16 cellular contexts compared by ENCODE assay signal in genomic region chr10:1615186-1615954, GRCh38.
DNase-seq lines count a peak whose midpoint lies in the region; ATAC-seq and TF ChIP-seq lines count a peak whose summit lies in the region.
"Had no signal": no experiment of that assay in that cellular context is flagged by ENCODE, and none has a peak within 500 bp of the region (broad histone marks: within the 10 kb centered on the region; RNA-seq: fewer than 3 reads in every experiment).

No MANE protein-coding gene starts in this region.

- no peak for DNase-seq in stimulated activated naive CD8-positive, alpha-beta T cell treated with anti-CD3 and anti-CD28 coated beads, Interleukin-15, amount 100 ng/mL, for 72 hours
- DNase-seq in stimulated activated naive CD8-positive, alpha-beta T cell treated with anti-CD3 and anti-CD28 coated beads, Interleukin-15, Interleukin-2, amounts not matched to agents 100 U/mL and 50 U/mL, for 24 hours, result no peak
- DNase-seq in left lobe of liver (ENCODE audit: low spot score), result peak; percentile 10
- DNase-seq in sigmoid colon, result peak; percentile 46
- no peak for DNase-seq in ascending aorta (ENCODE audit: low spot score in 2 of 2)
- no peak for DNase-seq in ureter (ENCODE audit: low spot score)
- DNase-seq in GM20000 (ENCODE audit: low spot score), result no peak
- DNase-seq: ACHN; CD4-positive, CD25-positive, alpha-beta regulatory T cell; DMS79; HCEC 1CT; HFFc6; IMR-90 had no signal

- TF ChIP-seq POLR2A in sigmoid colon (IDR thresholded peaks at IDR 0.05), result no peak

- H3K4me1 ChIP-seq in sigmoid colon, result no peaks in the 10 kb centered on the region
- H3K4me1 ChIP-seq in ascending aorta, result no peaks in the 10 kb centered on the region

- no peak overlapping the region for H3K4me3 ChIP-seq in sigmoid colon
- no peak overlapping the region for H3K4me3 ChIP-seq in ascending aorta
- H3K4me3 ChIP-seq: BLaER1 treated with 17β-estradiol and CSF1 and Interleukin-3, amounts not matched to agents 10 nM and 100 nM; GM12878; GM23338 had no signal

- peaks cover 5 to 8% of the 10 kb centered on the region in 2 donors for H3K9me3 Mint-ChIP-seq in stimulated activated naive CD8-positive, alpha-beta T cell treated with anti-CD3 and anti-CD28 coated beads, Interleukin-15, amount 100 ng/mL, for 72 hours

- ATAC-seq in stimulated activated naive CD8-positive, alpha-beta T cell treated with anti-CD3 and anti-CD28 coated beads, Interleukin-15, amount 100 ng/mL, for 72 hours, result peak; percentile 42
- ATAC-seq in stimulated activated naive CD8-positive, alpha-beta T cell treated with anti-CD3 and anti-CD28 coated beads, Interleukin-15, Interleukin-2, amounts not matched to agents 100 U/mL and 50 U/mL, for 24 hours, result no peak
- ATAC-seq in left lobe of liver, result no peak
- ATAC-seq: GM12878, GM23338 had no signal

- TF ChIP-seq CTCF in sigmoid colon (IDR thresholded peaks at IDR 0.05) (no peak), ascending aorta (IDR thresholded peaks at IDR 0.05) (no peak), GM20000 (IDR thresholded peaks at IDR 0.05; ENCODE audit: extremely low read depth, missing control alignments) (no peak)

- 84 to 86% methylated on average over 12 of the region's 12 CpGs for WGBS in sigmoid colon, 2 donors

- H3K27ac ChIP-seq in sigmoid colon (no peak overlapping the region), ascending aorta (no peak overlapping the region)
- H3K27ac ChIP-seq: BLaER1 treated with 17β-estradiol and CSF1 and Interleukin-3, amounts not matched to agents 10 nM and 100 nM had no signal

- H3K9me3 ChIP-seq in sigmoid colon (peaks cover 0 to under 1% (median 0%) of the 10 kb centered on the region in 4 donors), ascending aorta (peaks cover 0 to 7% of the 10 kb centered on the region in 2 donors)

- intact Hi-C loops in sigmoid colon (cut with DNase I), result no loop called here
- intact Hi-C loops in ascending aorta (cut with DNase I), result no loop called here

- no peak overlapping the region for H3K27ac Mint-ChIP-seq in stimulated activated naive CD8-positive, alpha-beta T cell treated with anti-CD3 and anti-CD28 coated beads, Interleukin-15, amount 100 ng/mL, for 72 hours
- H3K27ac Mint-ChIP-seq: CD4-positive, CD25-positive, alpha-beta regulatory T cell; GM23338; HFFc6 had no signal

- no peaks in the 10 kb centered on the region for H3K4me1 Mint-ChIP-seq in stimulated activated naive CD8-positive, alpha-beta T cell treated with anti-CD3 and anti-CD28 coated beads, Interleukin-15, amount 100 ng/mL, for 72 hours
- H3K4me1 Mint-ChIP-seq: CD4-positive, CD25-positive, alpha-beta regulatory T cell had no signal

- H3K36me3 ChIP-seq in sigmoid colon, result no peaks in the 10 kb centered on the region
- H3K36me3 ChIP-seq in ascending aorta, result no peaks in the 10 kb centered on the region
- H3K36me3 ChIP-seq: BLaER1 treated with 17β-estradiol and CSF1 and Interleukin-3, amounts not matched to agents 10 nM and 100 nM had no signal

- no peak overlapping the region for H3K4me3 Mint-ChIP-seq in stimulated activated naive CD8-positive, alpha-beta T cell treated with anti-CD3 and anti-CD28 coated beads, Interleukin-15, amount 100 ng/mL, for 72 hours
- H3K4me3 Mint-ChIP-seq: CD4-positive, CD25-positive, alpha-beta regulatory T cell; GM23338; HFFc6 had no signal

- TF ChIP-seq EP300 in sigmoid colon (IDR thresholded peaks at IDR 0.05), result no peak

- peaks cover 46% of the 10 kb centered on the region for H3K27me3 Mint-ChIP-seq in stimulated activated naive CD8-positive, alpha-beta T cell treated with anti-CD3 and anti-CD28 coated beads, Interleukin-15, amount 100 ng/mL, for 72 hours

- H3K27me3 ChIP-seq in sigmoid colon (peaks cover 0 to 10% (median 7%) of the 10 kb centered on the region in 3 donors), ascending aorta (no peaks in the 10 kb centered on the region)
- H3K27me3 ChIP-seq: BLaER1 treated with 17β-estradiol and CSF1 and Interleukin-3, amounts not matched to agents 10 nM and 100 nM had no signal

Comparison
In these comparisons a context has a peak if more than half of its experiments do, and no peak if none do; other contexts are left out.
1. DNase-seq: peak in left lobe of liver (single experiment) and sigmoid colon (single experiment); none in stimulated activated naive CD8-positive, alpha-beta T cell treated with anti-CD3 and anti-CD28 coated beads, Interleukin-15, amount 100 ng/mL, for 72 hours (0 of 2), stimulated activated naive CD8-positive, alpha-beta T cell treated with anti-CD3 and anti-CD28 coated beads, Interleukin-15, Interleukin-2, amounts not matched to agents 100 U/mL and 50 U/mL, for 24 hours (single experiment), ascending aorta (0 of 2), ureter (single experiment) and GM20000 (single experiment).